8 cellular contexts compared by ENCODE assay signal in the genomic region with DNA sequence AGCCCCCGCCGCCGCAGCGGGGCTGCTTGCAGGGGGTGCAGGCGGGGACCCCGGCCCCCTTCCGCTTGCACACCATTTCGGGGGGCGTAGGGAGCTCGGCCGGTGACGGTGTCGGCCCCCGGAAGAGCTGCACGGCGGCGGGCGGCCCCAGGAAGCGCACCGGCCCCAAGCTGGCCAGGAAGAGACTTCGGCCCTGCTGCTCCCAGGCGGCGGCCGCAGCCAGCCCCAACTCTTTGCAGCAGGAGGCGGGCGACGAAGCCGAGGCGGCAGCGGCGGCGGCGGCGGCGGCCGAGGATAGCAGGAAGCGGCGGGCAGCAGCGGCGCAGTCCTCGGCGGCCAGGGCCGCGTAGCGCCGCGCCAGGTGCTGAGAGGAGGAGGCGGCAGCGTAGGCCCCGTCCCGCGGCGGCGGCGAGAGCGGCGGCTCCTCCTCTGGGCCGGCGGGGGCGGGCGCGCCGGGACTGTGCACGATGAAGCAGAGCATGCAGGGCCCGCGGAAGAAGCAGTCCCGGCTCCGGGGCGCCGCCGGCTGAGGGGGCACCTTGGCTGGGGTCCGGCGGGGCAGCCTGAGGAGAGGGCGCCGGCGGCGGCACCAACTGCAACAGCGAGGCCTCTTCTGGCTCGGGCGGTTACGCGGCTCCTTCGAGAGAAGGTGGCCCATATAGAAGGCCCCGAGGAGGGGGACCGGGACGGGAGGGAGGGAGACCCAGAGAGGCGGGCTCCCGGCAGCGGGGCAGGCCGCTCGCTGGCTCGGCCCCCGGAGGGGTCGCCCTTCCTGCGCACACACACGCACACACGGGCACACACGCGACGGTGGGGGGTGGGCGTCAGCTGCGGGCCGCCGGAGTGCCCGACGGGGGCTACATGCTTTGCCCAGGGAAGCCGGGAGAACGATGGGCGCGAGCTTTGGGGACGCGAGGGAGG. TPM values are rescaled to one million over a fixed set of nuclear protein-coding genes. Genes with fewer than 3 reads are reported as not detected.
DNase-seq lines count a peak whose midpoint lies in the region; ATAC-seq and TF ChIP-seq lines count a peak whose summit lies in the region.

No MANE protein-coding gene starts in this region.

- H3K9ac ChIP-seq in iPS-18a (ENCODE audit: low read length) = peak overlapping the region; percentile 75
- H3K9ac ChIP-seq in skeletal muscle tissue (ENCODE audit: low read depth in 1 of 3, low read length in 3 of 3) = peak overlapping the region; percentile 95 to 97 (median 96)

- ATAC-seq in GM21717 (IDR thresholded peaks at IDR 0.05; ENCODE audit: unreplicated experiment) = peak; percentile 61
- peak; percentile 75 for ATAC-seq in body of pancreas

- intact Hi-C loops in body of pancreas (cut with DNase I) = no loop called here

- peak; percentile 63 for DNase-seq in GDM1 (lab: John Stamatoyannopoulos, UW)
- peak; percentile 15 for DNase-seq in KG1 (lab: John Stamatoyannopoulos, UW)
- DNase-seq in T1000 (lab: John Stamatoyannopoulos, UW) = peak; percentile 37
- DNase-seq in body of pancreas = peak; percentile 78 to 83 (median 82)
- DNase-seq in GM19240 (ENCODE audit: insufficient read length, low spot score) = no peak

- peaks cover 30% of the 10 kb centered on the region for H3K4me1 ChIP-seq in body of pancreas
- H3K4me1 ChIP-seq in iPS-18a (ENCODE audit: control insufficient read depth, low read depth, low read length) = peaks cover 9% of the 10 kb centered on the region
- peaks cover 14 to 27% (median 23%) of the 10 kb centered on the region in 3 donors for H3K4me1 ChIP-seq in skeletal muscle tissue (ENCODE audit: control insufficient read depth in 3 of 3, insufficient read depth in 3 of 3, low read length in 3 of 3)

- peak overlapping the region; percentile 94 to 99 (median 98) for H3K27ac ChIP-seq in body of pancreas
- peak overlapping the region; percentile 27 for H3K27ac ChIP-seq in iPS-18a (ENCODE audit: low read length)
- peak overlapping the region; percentile 96 for H3K27ac ChIP-seq in skeletal muscle tissue (ENCODE audit: low read depth, low read length)

- 0% methylated on average over 99 of the region's 112 CpGs; no CpG with 5 or more reads in 1 of the 2 donors for WGBS in body of pancreas, 2 donors

- H3K27me3 ChIP-seq in body of pancreas = no peaks in the 10 kb centered on the region
- H3K27me3 ChIP-seq in iPS-18a (ENCODE audit: control insufficient read depth, insufficient read depth, low read length) = no peaks in the 10 kb centered on the region
- no peaks in the 10 kb centered on the region for H3K27me3 ChIP-seq in skeletal muscle tissue (ENCODE audit: control insufficient read depth in 3 of 3, insufficient read depth in 3 of 3, low read length in 3 of 3)

- H3K4me3 ChIP-seq in body of pancreas (peak overlapping the region; percentile 26 to 64), iPS-18a (ENCODE audit: low read length) (peak overlapping the region; percentile 60), skeletal muscle tissue (ENCODE audit: low read length in 3 of 3) (peak overlapping the region; percentile 68 to 89 (median 83))

- peak; percentile 12 to 67 (median 41) for TF ChIP-seq POLR2A in body of pancreas (IDR thresholded peaks at IDR 0.05)

- H3K9me3 ChIP-seq in body of pancreas (no peaks in the 10 kb centered on the region), iPS-18a (ENCODE audit: control insufficient read depth, low read depth, low read length) (no peaks in the 10 kb centered on the region), skeletal muscle tissue (ENCODE audit: control insufficient read depth in 3 of 3, low read length in 3 of 3) (no peaks in the 10 kb centered on the region)

- TF ChIP-seq CTCF in body of pancreas (IDR thresholded peaks at IDR 0.05) = peak in 1 of 7 experiments; percentile 3

- no peaks in the 10 kb centered on the region for H3K36me3 ChIP-seq in body of pancreas (replicated peaks in 1 of 2; ENCODE audit: insufficient read depth in 1 of 2, low read depth in 2 of 2)
- H3K36me3 ChIP-seq in iPS-18a (ENCODE audit: control insufficient read depth, low read depth, low read length) = no peaks in the 10 kb centered on the region
- no peaks in the 10 kb centered on the region for H3K36me3 ChIP-seq in skeletal muscle tissue (ENCODE audit: control insufficient read depth in 3 of 3, insufficient read depth in 3 of 3, low read length in 3 of 3)

RNA-seq across cellular contexts. Expression of gene FBXL17, which starts 0.6 kb away (rescaled TPM):
- total RNA-seq in body of pancreas (10 to 100 TPM in 1 of 2 donors, 1 to 10 TPM in 1; 5.3 to 13.5 TPM), skeletal muscle tissue (22.4 TPM)

Comparison
In these comparisons a context has a peak if more than half of its experiments do, and no peak if none do; other contexts are left out.
1. H3K27ac ChIP-seq: peak in every context shown above with its lines; median percentile 98 in body of pancreas; 96 in skeletal muscle tissue; 27 in iPS-18a.